ENCODE assay signal across 23 cellular contexts in genomic region chr7:3415730-3416366, GRCh38.
DNase-seq lines count a peak whose midpoint lies in the region; ATAC-seq and TF ChIP-seq lines count a peak whose summit lies in the region.
"Had no signal": no experiment of that assay in that cellular context is flagged by ENCODE, and none has a peak within 500 bp of the region (broad histone marks: within the 10 kb centered on the region; RNA-seq: fewer than 3 reads in every experiment).

No MANE protein-coding gene starts in this region.

- H3K4me1 Mint-ChIP-seq in glutamatergic neuron (ENCODE audit: low read depth, unreplicated experiment): peaks cover 72% of the 10 kb centered on the region
- H3K4me1 Mint-ChIP-seq: CD4-positive, CD25-positive, alpha-beta regulatory T cell; stimulated activated naive CD8-positive, alpha-beta T cell treated with anti-CD3 and anti-CD28 coated beads, Interleukin-15, amount 100 ng/mL, for 72 hours had no signal

- H3K4me3 ChIP-seq in OCI-LY1 (ENCODE audit: low read depth, low read length, poor library complexity, severe bottlenecking): peak overlapping the region; percentile 40
- H3K4me3 ChIP-seq: K562, PC-9, right atrium auricular region, spleen, tibial artery had no signal

- H3K27ac Mint-ChIP-seq in glutamatergic neuron (ENCODE audit: unreplicated experiment): peak overlapping the region; percentile 75
- H3K27ac Mint-ChIP-seq: activated naive CD8-positive, alpha-beta T cell; activated T-helper 2 cell treated with anti-CD3 and anti-CD28 coated beads, Interferon-gamma antibody, Interleukin-2, Interleukin-4, amounts not matched to agents 10 μg/mL and 5 μg/mL and 100 μg/mL, durations not matched to agents 14 hours and 24 hours and 36 hours; CD4-positive, CD25-positive, alpha-beta regulatory T cell; stimulated activated naive CD8-positive, alpha-beta T cell treated with anti-CD3 and anti-CD28 coated beads, Interleukin-15, amount 100 ng/mL, for 72 hours; T-helper 2 cell treated with Interferon-gamma antibody and Interleukin-4, amounts not matched to agents 5 μg/mL and 100 μg/mL, for 36 hours had no signal

- no peak for ATAC-seq in GM21447 (IDR thresholded peaks at IDR 0.05; ENCODE audit: unreplicated experiment)
- ATAC-seq: K562; naive thymus-derived CD8-positive, alpha-beta T cell; stimulated activated naive CD8-positive, alpha-beta T cell treated with anti-CD3 and anti-CD28 coated beads, Interleukin-15, amount 100 ng/mL, for 72 hours had no signal

- H3K36me3 ChIP-seq in OCI-LY1 (ENCODE audit: insufficient read depth, low read length): peaks cover 14% of the 10 kb centered on the region; the same call in 1 of the 2 replicates
- H3K36me3 ChIP-seq: right atrium auricular region, spleen, tibial artery had no signal

- H4K20me1 ChIP-seq in OCI-LY1 (ENCODE audit: insufficient read depth, low read length): no peaks in the 10 kb centered on the region

- H3K36me3 Mint-ChIP-seq in glutamatergic neuron (ENCODE audit: unreplicated experiment): no peaks in the 10 kb centered on the region
- H3K36me3 Mint-ChIP-seq: activated naive CD8-positive, alpha-beta T cell; CD4-positive, CD25-positive, alpha-beta regulatory T cell; naive thymus-derived CD8-positive, alpha-beta T cell had no signal

- H3K27ac ChIP-seq in OCI-LY1 (ENCODE audit: low read depth, low read length, poor library complexity, severe bottlenecking): peak overlapping the region; percentile 42
- H3K27ac ChIP-seq: PC-9, right atrium auricular region, spleen, tibial artery had no signal

- H3K79me2 ChIP-seq in OCI-LY1 (ENCODE audit: insufficient read depth, low read length): peaks cover 85% of the 10 kb centered on the region

- H3K4me1 ChIP-seq in OCI-LY1 (ENCODE audit: insufficient read depth, low read length, severe bottlenecking): peaks cover 73% of the 10 kb centered on the region
- H3K4me1 ChIP-seq: right atrium auricular region, spleen had no signal

- H3K27me3 Mint-ChIP-seq in glutamatergic neuron (ENCODE audit: unreplicated experiment): peaks cover 10% of the 10 kb centered on the region
- H3K27me3 Mint-ChIP-seq: stimulated activated naive CD8-positive, alpha-beta T cell treated with anti-CD3 and anti-CD28 coated beads, Interleukin-15, amount 100 ng/mL, for 72 hours had no signal

- peaks cover 8% of the 10 kb centered on the region for H3K9me3 Mint-ChIP-seq in glutamatergic neuron (ENCODE audit: unreplicated experiment)
- H3K9me3 Mint-ChIP-seq: activated T-helper 2 cell treated with anti-CD3 and anti-CD28 coated beads, Interferon-gamma antibody, Interleukin-2, Interleukin-4, amounts not matched to agents 10 μg/mL and 5 μg/mL and 100 μg/mL, durations not matched to agents 14 hours and 24 hours and 36 hours; stimulated activated naive CD8-positive, alpha-beta T cell treated with anti-CD3 and anti-CD28 coated beads, Interleukin-15, amount 100 ng/mL, for 72 hours; T-helper 2 cell treated with Interferon-gamma antibody and Interleukin-4, amounts not matched to agents 5 μg/mL and 100 μg/mL, for 36 hours had no signal

- no peaks in the 10 kb centered on the region for H3K9me3 ChIP-seq in OCI-LY1 (ENCODE audit: low read length)
- H3K9me3 ChIP-seq: right atrium auricular region, tibial artery had no signal

- peak overlapping the region; percentile 56 for H3K4me3 Mint-ChIP-seq in glutamatergic neuron (ENCODE audit: unreplicated experiment)
- H3K4me3 Mint-ChIP-seq: activated naive CD8-positive, alpha-beta T cell; CD4-positive, CD25-positive, alpha-beta regulatory T cell; naive thymus-derived CD8-positive, alpha-beta T cell; stimulated activated naive CD8-positive, alpha-beta T cell treated with anti-CD3 and anti-CD28 coated beads, Interleukin-15, amount 100 ng/mL, for 72 hours; T-helper 2 cell treated with Interferon-gamma antibody and Interleukin-4, amounts not matched to agents 5 μg/mL and 100 μg/mL, for 36 hours had no signal

- H3F3A ChIP-seq in OCI-LY1 (ENCODE audit: insufficient read depth, low read length): no peaks in the 10 kb centered on the region

- no peaks in the 10 kb centered on the region for H3K27me3 ChIP-seq in OCI-LY1 (ENCODE audit: insufficient read depth, low read length)
- H3K27me3 ChIP-seq: right atrium auricular region, spleen, tibial artery had no signal

- DNase-seq in DMS153 treated with DMSO at 0.1 percent for 48 hours (lab: John Stamatoyannopoulos, UW; ENCODE audit: unreplicated experiment) (peak; percentile 87), NCI-H1436 treated with DMSO at 0.1 percent for 48 hours (lab: John Stamatoyannopoulos, UW) (peak; percentile 6), glutamatergic neuron (no peak), LoVo (ENCODE audit: low spot score) (no peak), NCI-H187 (lab: John Stamatoyannopoulos, UW) (no peak)
- DNase-seq in stimulated activated CD4-positive, alpha-beta T cell treated with anti-CD3 and anti-CD28 coated beads, Interleukin-4, amount 100 ng/mL, for 24 hours: no peak
- DNase-seq: CD4-positive, CD25-positive, alpha-beta regulatory T cell; effector CD8-positive, alpha-beta T cell; mesendoderm; naive thymus-derived CD8-positive, alpha-beta T cell; NCI-H2107; NCI-H82; PC-9; spleen; stimulated activated naive CD8-positive, alpha-beta T cell treated with anti-CD3 and anti-CD28 coated beads, Interleukin-15, amount 100 ng/mL, for 72 hours; tibial artery had no signal

- TF ChIP-seq CTCF in OCI-LY1 (IDR thresholded peaks at IDR 0.05; ENCODE audit: low read length) (no peak), glutamatergic neuron (IDR thresholded peaks at IDR 0.05; ENCODE audit: partially characterized antibody, unreplicated experiment) (no peak)

- H3K9me2 ChIP-seq in OCI-LY1 (ENCODE audit: low read depth, low read length): no peaks in the 10 kb centered on the region

- no peak overlapping the region for H2AFZ ChIP-seq in OCI-LY1 (ENCODE audit: low read length)
- H2AFZ ChIP-seq: PC-9 had no signal

- H3K4me2 ChIP-seq in OCI-LY1 (ENCODE audit: low read length): peak overlapping the region; percentile 56
- H3K4me2 ChIP-seq: PC-9 had no signal

- peak overlapping the region; percentile 33; the same call in 1 of the 2 replicates for H3K9ac ChIP-seq in OCI-LY1 (ENCODE audit: low read length)

Comparison
In these comparisons a context has a peak if more than half of its experiments do, and no peak if none do; other contexts are left out.
1. DNase-seq: peak in DMS153 treated with DMSO at 0.1 percent for 48 hours (single experiment) and NCI-H1436 treated with DMSO at 0.1 percent for 48 hours (single experiment); none in glutamatergic neuron (single experiment), stimulated activated CD4-positive, alpha-beta T cell treated with anti-CD3 and anti-CD28 coated beads, Interleukin-4, amount 100 ng/mL, for 24 hours (single experiment), LoVo (single experiment) and NCI-H187 (0 of 2).